14 cellular contexts compared by ENCODE assay signal in the genomic region with DNA sequence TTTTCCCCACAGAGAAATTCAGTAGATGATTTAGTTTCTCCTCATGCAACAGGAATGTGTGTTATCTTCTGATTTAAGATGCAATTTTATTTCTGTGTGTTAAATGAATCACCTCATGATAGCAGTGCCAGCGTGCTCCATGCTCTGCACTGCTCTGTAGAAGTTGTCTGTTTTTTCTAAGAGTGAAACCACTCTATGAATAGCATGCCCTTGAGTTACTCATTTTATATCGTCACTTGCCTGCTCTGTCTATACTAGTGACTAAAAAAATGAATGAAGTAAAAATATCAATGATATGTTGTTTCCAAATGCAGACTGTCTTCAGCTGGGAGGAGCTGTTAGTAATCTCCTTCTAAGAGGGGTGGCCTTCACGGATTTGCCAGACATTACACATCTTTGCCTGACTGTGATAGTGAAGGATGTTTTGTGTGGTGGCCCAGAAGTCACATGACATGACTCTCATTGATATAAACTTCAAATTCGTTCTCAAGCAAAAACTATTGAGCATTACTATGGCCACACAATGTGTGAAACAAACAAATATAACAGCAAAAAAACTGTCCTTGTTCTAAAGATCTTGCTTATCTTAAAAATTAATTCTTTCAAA.
DNase-seq lines count a peak whose midpoint lies in the region; TF ChIP-seq lines count a peak whose summit lies in the region.
"Had no signal": no experiment of that assay in that cellular context is flagged by ENCODE, and none has a peak within 500 bp of the region (broad histone marks: within the 10 kb centered on the region; RNA-seq: fewer than 3 reads in every experiment).

No MANE protein-coding gene starts in this region.

- no peak overlapping the region for H3K4me3 ChIP-seq in fibroblast of the aortic adventitia (ENCODE audit: low read depth, low read length)
- H3K4me3 ChIP-seq: thoracic aorta had no signal

- DNase-seq in HCEC 1CT = peak; percentile 9
- peak; percentile 22 for DNase-seq in SK-N-DZ (ENCODE audit: low spot score)
- peak; percentile 74 for DNase-seq in fibroblast of the aortic adventitia (ENCODE audit: low read depth)
- peak; percentile 41 for DNase-seq in superior temporal gyrus (ENCODE audit: extremely low spot score)
- no peak for DNase-seq in NCI-H510A treated with DMSO at 0.1 percent for 48 hours (lab: John Stamatoyannopoulos, UW)
- DNase-seq in RKO (ENCODE audit: low spot score) = no peak
- DNase-seq in DMS 273 (lab: John Stamatoyannopoulos, UW; ENCODE audit: unreplicated experiment) = no peak
- DNase-seq: activated CD4-positive, alpha-beta T cell treated with anti-CD3 and anti-CD28 coated beads, Interleukin-2, amount 50 U/mL, for 48 hours; activated naive CD8-positive, alpha-beta T cell treated with anti-CD3 and anti-CD28 coated beads, Interleukin-2, amount 50 U/mL, for 24 hours; BE2C; NCI-H2107; NCI-H526 treated with DMSO at 0.1 percent for 48 hours; stimulated activated CD4-positive, alpha-beta T cell treated with anti-CD3 and anti-CD28 coated beads, Interleukin-2, amount 100 ng/mL, for 48 hours had no signal

- no peak for TF ChIP-seq CTCF in fibroblast of the aortic adventitia (IDR thresholded peaks at IDR 0.05; ENCODE audit: insufficient read depth, low read length)

Comparison
In these comparisons a context has a peak if more than half of its experiments do, and no peak if none do; other contexts are left out.
1. DNase-seq: peak in HCEC 1CT (single experiment), SK-N-DZ (single experiment), fibroblast of the aortic adventitia (single experiment) and superior temporal gyrus (single experiment); none in NCI-H510A treated with DMSO at 0.1 percent for 48 hours (single experiment), RKO (single experiment) and DMS 273 (single experiment).